Comparison of ENCODE assay signal across 13 cellular contexts in genomic region chr2:19851116-19851515, GRCh38. TPM values are rescaled to one million over a fixed set of nuclear protein-coding genes. Genes with fewer than 3 reads are reported as not detected.
A peak's percentile ranks its signal among the peaks of the same experiment; 100 is the strongest.
DNase-seq lines count a peak whose midpoint lies in the region; ATAC-seq, FAIRE-seq and TF ChIP-seq lines count a peak whose summit lies in the region.
"Had no signal": no experiment of that assay in that cellular context is flagged by ENCODE, and none has a peak within 500 bp of the region (broad histone marks: within the 10 kb centered on the region; RNA-seq: fewer than 3 reads in every experiment).

No MANE protein-coding gene starts in this region.

- 68 to 71% (median 69%) methylated on average over 5 of the region's 5 CpGs for WGBS in small intestine, 3 donors

- H3K4me1 Mint-ChIP-seq in activated CD8-positive, alpha-beta memory T cell treated with anti-CD3 and anti-CD28 coated beads, Interleukin-2, amount 10 ng/mL, durations not matched to agents 7 days and 5 days: no peaks in the 10 kb centered on the region

- no peaks in the 10 kb centered on the region for H3K36me3 Mint-ChIP-seq in activated CD8-positive, alpha-beta memory T cell treated with anti-CD3 and anti-CD28 coated beads, Interleukin-2, amount 10 ng/mL, durations not matched to agents 7 days and 5 days

- H3K4me3 ChIP-seq in fibroblast of villous mesenchyme (ENCODE audit: low read depth, low read length): no peak overlapping the region
- no peak overlapping the region for H3K4me3 ChIP-seq in thoracic aorta
- H3K4me3 ChIP-seq in small intestine (ENCODE audit: low read depth in 1 of 2, low read length in 2 of 2): no peak overlapping the region

- H3K27me3 Mint-ChIP-seq in activated CD8-positive, alpha-beta memory T cell treated with anti-CD3 and anti-CD28 coated beads, Interleukin-2, amount 10 ng/mL, durations not matched to agents 7 days and 5 days: peaks cover 2% of the 10 kb centered on the region

- H3K4me1 ChIP-seq in thoracic aorta (ENCODE audit: control insufficient read depth in 1 of 2, low read depth in 2 of 2) (peaks cover 3 to 43% of the 10 kb centered on the region in 2 donors), small intestine (ENCODE audit: control insufficient read depth in 2 of 2, insufficient read depth in 1 of 2, low read depth in 1 of 2, low read length in 1 of 2) (no peaks in the 10 kb centered on the region)

- H3K27ac ChIP-seq in thoracic aorta: peak overlapping the region; percentile 14 to 44
- no peak overlapping the region for H3K27ac ChIP-seq in small intestine (ENCODE audit: low read depth in 1 of 2, low read length in 1 of 2)

- H3K9me3 ChIP-seq in thoracic aorta (no peaks in the 10 kb centered on the region), small intestine (ENCODE audit: control insufficient read depth, low read depth) (no peaks in the 10 kb centered on the region)

- H3K4me3 Mint-ChIP-seq in activated CD8-positive, alpha-beta memory T cell treated with anti-CD3 and anti-CD28 coated beads, Interleukin-2, amount 10 ng/mL, durations not matched to agents 7 days and 5 days: no peak overlapping the region

- no peaks in the 10 kb centered on the region for H3K9me3 Mint-ChIP-seq in activated CD8-positive, alpha-beta memory T cell treated with anti-CD3 and anti-CD28 coated beads, Interleukin-2, amount 10 ng/mL, durations not matched to agents 7 days and 5 days (ENCODE audit: low read depth)
- H3K9me3 Mint-ChIP-seq: activated T-helper 2 cell treated with anti-CD3 and anti-CD28 coated beads, Interferon-gamma antibody, Interleukin-2, Interleukin-4, amounts not matched to agents 10 μg/mL and 5 μg/mL and 100 μg/mL, durations not matched to agents 14 hours and 24 hours and 36 hours had no signal

- no peak for FAIRE-seq in small intestine (lab: Jason Lieb, UNC)

- H3K36me3 ChIP-seq in thoracic aorta: no peaks in the 10 kb centered on the region
- H3K36me3 ChIP-seq in small intestine (ENCODE audit: control insufficient read depth in 2 of 2, insufficient read depth in 2 of 2, low read length in 2 of 2): no peaks in the 10 kb centered on the region

- CTCF ChIA-PET in activated CD8-positive, alpha-beta memory T cell treated with anti-CD3 and anti-CD28 coated beads, Interleukin-2, amount 10 ng/mL, durations not matched to agents 7 days and 5 days (lab: Charles Lee): no interaction called here

- peak; percentile 22 for DNase-seq in activated CD8-positive, alpha-beta memory T cell treated with anti-CD3 and anti-CD28 coated beads, Interleukin-2, amount 10 ng/mL, durations not matched to agents 7 days and 5 days
- DNase-seq in activated CD8-positive, alpha-beta memory T cell treated with anti-CD3 and anti-CD28 coated beads, Interleukin-2, amount 50 U/mL, for 48 hours: no peak
- DNase-seq in RPMI7951 (ENCODE audit: low read depth): peak; percentile 26
- no peak for DNase-seq in fibroblast of villous mesenchyme (ENCODE audit: low read depth)
- no peak for DNase-seq in thoracic aorta (ENCODE audit: low spot score)
- no peak for DNase-seq in small intestine
- DNase-seq: cerebellar nuclear complex, EL, NCI-H2107, nucleus accumbens had no signal

- H3K27me3 ChIP-seq in thoracic aorta (replicated peaks; ENCODE audit: insufficient read depth) (no peaks in the 10 kb centered on the region), small intestine (ENCODE audit: control insufficient read depth in 2 of 2, insufficient read depth in 2 of 2, low read length in 2 of 2) (no peaks in the 10 kb centered on the region)

- no peak for ATAC-seq in activated CD8-positive, alpha-beta memory T cell treated with anti-CD3 and anti-CD28 coated beads, Interleukin-2, amount 10 ng/mL, durations not matched to agents 7 days and 5 days
- ATAC-seq in thoracic aorta (ENCODE audit: insufficient number of reproducible peaks, low FRiP score, low read depth) (no peak), GM21786 (IDR thresholded peaks at IDR 0.05; ENCODE audit: unreplicated experiment) (no peak), GM19023 (IDR thresholded peaks at IDR 0.05; ENCODE audit: unreplicated experiment) (no peak)

- TF ChIP-seq CTCF in fibroblast of villous mesenchyme (IDR thresholded peaks at IDR 0.05; ENCODE audit: insufficient read depth, low read depth, low read length): peak; percentile 27
- no peak for TF ChIP-seq CTCF in thoracic aorta (IDR thresholded peaks at IDR 0.05)

- H3K27ac Mint-ChIP-seq in activated CD8-positive, alpha-beta memory T cell treated with anti-CD3 and anti-CD28 coated beads, Interleukin-2, amount 10 ng/mL, durations not matched to agents 7 days and 5 days: no peak overlapping the region
- H3K27ac Mint-ChIP-seq: activated T-helper 2 cell treated with anti-CD3 and anti-CD28 coated beads, Interferon-gamma antibody, Interleukin-2, Interleukin-4, amounts not matched to agents 10 μg/mL and 5 μg/mL and 100 μg/mL, durations not matched to agents 14 hours and 24 hours and 36 hours had no signal

RNA-seq across cellular contexts. Expression of gene TTC32, which starts 50.7 kb away (rescaled TPM):
- total RNA-seq in activated CD8-positive, alpha-beta memory T cell treated with anti-CD3 and anti-CD28 coated beads, Interleukin-2, amount 10 ng/mL, durations not matched to agents 7 days and 5 days: 10 to 100 TPM; 24.5 to 37.2 TPM
- total RNA-seq in RPMI7951 (2014; rRNA removed; shearing (Covaris generic)): 13.0 and 18.0 TPM in 2 replicates
- total RNA-seq in fibroblast of villous mesenchyme (8.1 and 9.9 TPM in 2 replicates), thoracic aorta (10 to 100 TPM in 1 of 2 donors, 1 to 10 TPM in 1; 9.2 to 11.9 TPM)
- 10 to 100 TPM; 11.6 to 20.8 (median 15.7) TPM for polyA plus RNA-seq in small intestine

Comparison
In these comparisons a context has a peak if more than half of its experiments do, and no peak if none do; other contexts are left out.
1. DNase-seq: peak in activated CD8-positive, alpha-beta memory T cell treated with anti-CD3 and anti-CD28 coated beads, Interleukin-2, amount 10 ng/mL, durations not matched to agents 7 days and 5 days (single experiment) and RPMI7951 (single experiment); none in activated CD8-positive, alpha-beta memory T cell treated with anti-CD3 and anti-CD28 coated beads, Interleukin-2, amount 50 U/mL, for 48 hours (single experiment), fibroblast of villous mesenchyme (single experiment), thoracic aorta (single experiment) and small intestine (single experiment).
2. H3K27ac ChIP-seq: peak in thoracic aorta (2 of 2); none in small intestine (0 of 2).